ENCODE assay signal across 8 cellular contexts in the genomic region with DNA sequence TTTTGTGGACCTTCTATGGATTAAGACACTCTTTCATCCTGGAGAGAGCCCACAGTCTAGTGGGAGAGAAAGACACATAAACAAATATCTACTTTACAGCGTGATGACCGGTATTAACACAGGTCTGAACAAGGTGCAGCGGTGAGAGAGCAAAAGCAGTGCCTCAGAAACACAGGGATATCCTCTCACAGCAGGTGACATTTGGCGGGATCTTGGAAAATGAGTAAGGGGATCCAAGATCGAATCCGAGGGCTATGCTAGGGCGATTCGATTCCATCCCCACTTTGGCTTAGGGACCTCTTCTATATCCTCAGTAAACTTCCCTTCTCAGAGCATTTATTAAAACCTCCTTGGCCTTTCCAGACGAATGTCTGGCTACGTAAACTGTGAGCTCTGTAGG. TPM values are rescaled to one million over a fixed set of nuclear protein-coding genes. Genes with fewer than 3 reads are reported as not detected.
DNase-seq lines count a peak whose midpoint lies in the region; ATAC-seq and TF ChIP-seq lines count a peak whose summit lies in the region.

No MANE protein-coding gene starts in this region.

- H3K27me3 ChIP-seq in NT2/D1 (ENCODE audit: insufficient read depth, insufficient read length) (no peaks in the 10 kb centered on the region), neutrophil (no peaks in the 10 kb centered on the region)

- H3K4me1 ChIP-seq in NT2/D1 (ENCODE audit: insufficient read depth, insufficient read length) (no peaks in the 10 kb centered on the region), neutrophil (ENCODE audit: control insufficient read depth in 1 of 2, insufficient read depth in 1 of 2, low read depth in 1 of 2, low read length in 1 of 2) (peaks cover 24 to 29% of the 10 kb centered on the region in 2 experiments)

- H3K9ac ChIP-seq in NT2/D1 (ENCODE audit: insufficient read length, low read depth): peak overlapping the region; percentile 86

- peaks cover 28% of the 10 kb centered on the region for H3K36me3 ChIP-seq in NT2/D1 (ENCODE audit: insufficient read depth, insufficient read length, low read length)
- no peaks in the 10 kb centered on the region for H3K36me3 ChIP-seq in neutrophil

- peak overlapping the region; percentile 96 for H3K27ac ChIP-seq in neutrophil

- peak overlapping the region; percentile 98 for H3K27ac Mint-ChIP-seq in endothelial cell (ENCODE audit: unreplicated experiment)

- H3K4me1 Mint-ChIP-seq in endothelial cell (ENCODE audit: unreplicated experiment): peaks cover 34% of the 10 kb centered on the region

- H3K9me3 ChIP-seq in NT2/D1 (ENCODE audit: insufficient read depth, low read length): no peaks in the 10 kb centered on the region
- no peaks in the 10 kb centered on the region for H3K9me3 ChIP-seq in neutrophil

- H3K4me3 ChIP-seq in NT2/D1 (ENCODE audit: insufficient read length, low read depth) (peak overlapping the region; percentile 98), neutrophil (ENCODE audit: low read depth in 1 of 2, low read length in 1 of 2) (peak overlapping the region; percentile 81 to 84)

- TF ChIP-seq CTCF in endothelial cell (IDR thresholded peaks at IDR 0.05; ENCODE audit: unreplicated experiment): no peak
- no peak for TF ChIP-seq CTCF in neutrophil (IDR thresholded peaks at IDR 0.05)

- peak overlapping the region; percentile 98 for H3K4me3 Mint-ChIP-seq in endothelial cell (ENCODE audit: unreplicated experiment)

- H3K27me3 Mint-ChIP-seq in endothelial cell (ENCODE audit: unreplicated experiment): peaks cover 6% of the 10 kb centered on the region

- no peaks in the 10 kb centered on the region for H3K36me3 Mint-ChIP-seq in endothelial cell (ENCODE audit: low read depth, unreplicated experiment)

- H3K9me3 Mint-ChIP-seq in endothelial cell (ENCODE audit: unreplicated experiment): no peaks in the 10 kb centered on the region

- DNase-seq in NCI-H1417 (lab: John Stamatoyannopoulos, UW) (peak; percentile 18 to 42 (median 28)), NCI-H1417 treated with DMSO at 0.1 percent for 48 hours (lab: John Stamatoyannopoulos, UW) (no peak), NT2/D1 (ENCODE audit: low read depth, low spot score) (no peak), endothelial cell (ENCODE audit: low spot score) (no peak), NCI-H1105 treated with DMSO at 0.1 percent for 48 hours (lab: John Stamatoyannopoulos, UW) (no peak)

- ATAC-seq in GM18909 (IDR thresholded peaks at IDR 0.05; ENCODE audit: poor library complexity, unreplicated experiment): no peak
- no peak for ATAC-seq in HG03159 (IDR thresholded peaks at IDR 0.05; ENCODE audit: unreplicated experiment)

RNA-seq across cellular contexts. Expression of gene ATP6V1D, which starts 0.7 kb away (rescaled TPM):
- 55.5 TPM for total RNA-seq in endothelial cell (ENCODE audit: unreplicated experiment)

RNA-seq across cellular contexts. Expression of gene EIF2S1, which starts 1.2 kb away (rescaled TPM):
- 74.2 TPM for total RNA-seq in endothelial cell (ENCODE audit: unreplicated experiment)

RNA-seq across cellular contexts. Expression of gene PLEK2, which starts 53.1 kb away (rescaled TPM):
- total RNA-seq in endothelial cell (ENCODE audit: unreplicated experiment): 0.62 TPM

Comparison
In these comparisons a context has a peak if more than half of its experiments do, and no peak if none do; other contexts are left out.
1. DNase-seq: peak in NCI-H1417 (3 of 3); none in NCI-H1417 treated with DMSO at 0.1 percent for 48 hours (single experiment), NT2/D1 (single experiment), endothelial cell (single experiment) and NCI-H1105 treated with DMSO at 0.1 percent for 48 hours (single experiment).